Comparison of ENCODE assay signal across 7 cellular contexts in the genomic region with DNA sequence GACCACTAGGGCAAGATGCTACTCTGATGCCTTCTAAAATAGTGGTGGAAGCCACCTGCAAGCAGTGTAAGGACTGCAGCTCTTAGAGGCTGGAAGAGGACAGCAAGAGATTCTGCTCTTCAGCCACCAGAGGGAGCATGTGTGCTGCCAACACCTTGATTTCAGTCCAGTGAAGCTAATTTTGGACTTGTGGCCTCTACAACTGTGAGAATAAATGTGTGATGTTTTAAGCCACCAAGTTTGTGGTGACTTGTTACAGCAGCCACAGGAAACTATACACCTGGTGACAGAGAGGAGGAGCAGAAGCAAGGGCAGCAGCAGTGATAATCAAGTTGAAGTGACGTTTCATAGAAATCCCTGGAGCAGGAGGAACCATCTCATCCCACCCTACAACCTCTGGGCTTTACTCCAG. TPM values are rescaled to one million over a fixed set of nuclear protein-coding genes. Genes with fewer than 3 reads are reported as not detected.
A peak's percentile ranks its signal among the peaks of the same experiment; 100 is the strongest.
DNase-seq lines count a peak whose midpoint lies in the region; ATAC-seq and TF ChIP-seq lines count a peak whose summit lies in the region.

No MANE protein-coding gene starts in this region.

- CTCF ChIA-PET in RWPE1 (lab: Yijun Ruan, JAX) = interaction anchor here (0.5 to 2.7 kb wide), 12 partner anchors 19 to 1643 kb away, joined by 3 to 36 read pairs (median 3); no protein-coding TSS in a partner anchor

- H3K36me3 Mint-ChIP-seq in activated naive CD8-positive, alpha-beta T cell treated with anti-CD3 and anti-CD28 coated beads, Interleukin-2, amount 10 ng/mL, durations not matched to agents 7 days and 5 days = no peaks in the 10 kb centered on the region

- peaks cover 6% of the 10 kb centered on the region for H3K9me3 Mint-ChIP-seq in activated naive CD8-positive, alpha-beta T cell treated with anti-CD3 and anti-CD28 coated beads, Interleukin-2, amount 10 ng/mL, durations not matched to agents 7 days and 5 days

- peak; percentile 98 for TF ChIP-seq CTCF in GM12873 (IDR thresholded peaks at IDR 0.05; ENCODE audit: insufficient read depth, low read depth, low read length, missing control alignments)
- peak; percentile 88 for TF ChIP-seq CTCF in RWPE1 (conservative IDR thresholded peaks at IDR 0.05; ENCODE audit: low read depth)

- DNase-seq in H4 (ENCODE audit: low spot score) (peak; percentile 82), Kasumi-1 (lab: John Stamatoyannopoulos, UW) (peak; percentile 51 to 75), RWPE1 (ENCODE audit: low spot score) (peak; percentile 34), left cardiac atrium (peak; percentile 40), putamen (ENCODE audit: low spot score) (peak; percentile 42)
- DNase-seq in activated naive CD8-positive, alpha-beta T cell treated with anti-CD3 and anti-CD28 coated beads, Interleukin-2, amount 10 ng/mL, durations not matched to agents 7 days and 5 days = peak; percentile 36

- intact Hi-C loops in left cardiac atrium (cut with DNase I) = loop anchor here (2.0 to 10.0 kb wide), 5 partner anchors 75 to 382 kb away; no protein-coding TSS in a partner anchor

- no peak overlapping the region for H3K4me3 Mint-ChIP-seq in activated naive CD8-positive, alpha-beta T cell treated with anti-CD3 and anti-CD28 coated beads, Interleukin-2, amount 10 ng/mL, durations not matched to agents 7 days and 5 days

- H3K27ac Mint-ChIP-seq in activated naive CD8-positive, alpha-beta T cell treated with anti-CD3 and anti-CD28 coated beads, Interleukin-2, amount 10 ng/mL, durations not matched to agents 7 days and 5 days = no peak overlapping the region

- H3K27ac ChIP-seq in RWPE1 = no peak overlapping the region

- H3K4me1 Mint-ChIP-seq in activated naive CD8-positive, alpha-beta T cell treated with anti-CD3 and anti-CD28 coated beads, Interleukin-2, amount 10 ng/mL, durations not matched to agents 7 days and 5 days = peaks cover 3% of the 10 kb centered on the region

- POLR2A ChIA-PET in RWPE1 (lab: Yijun Ruan, JAX; ENCODE audit: low non-redundant PET) = no interaction called here
- POLR2A ChIA-PET in activated naive CD8-positive, alpha-beta T cell treated with anti-CD3 and anti-CD28 coated beads, Interleukin-2, amount 10 ng/mL, durations not matched to agents 7 days and 5 days (lab: Charles Lee) = interaction anchor here (0.6 to 1.0 kb wide), 2 partner anchors 74 to 103 kb away, joined by 4 read pairs; no protein-coding TSS in a partner anchor

- H3K27me3 Mint-ChIP-seq in activated naive CD8-positive, alpha-beta T cell treated with anti-CD3 and anti-CD28 coated beads, Interleukin-2, amount 10 ng/mL, durations not matched to agents 7 days and 5 days = peaks cover 21% of the 10 kb centered on the region

- ATAC-seq in activated naive CD8-positive, alpha-beta T cell treated with anti-CD3 and anti-CD28 coated beads, Interleukin-2, amount 10 ng/mL, durations not matched to agents 7 days and 5 days (ENCODE audit: low read depth) = peak; percentile 78
- peak; percentile 82 to 83 for ATAC-seq in left cardiac atrium

RNA-seq across cellular contexts. Expression of gene FGFBP1, which starts 55.9 kb away (rescaled TPM):
- total RNA-seq in H4 (2014; rRNA removed; shearing (Covaris generic)) = 0.16 and 0.77 TPM in 2 replicates
- not detected for total RNA-seq in activated naive CD8-positive, alpha-beta T cell treated with anti-CD3 and anti-CD28 coated beads, Interleukin-2, amount 10 ng/mL, durations not matched to agents 7 days and 5 days
- total RNA-seq in left cardiac atrium = not detected
